ENCODE assay signal across 2 cellular contexts in the genomic region with DNA sequence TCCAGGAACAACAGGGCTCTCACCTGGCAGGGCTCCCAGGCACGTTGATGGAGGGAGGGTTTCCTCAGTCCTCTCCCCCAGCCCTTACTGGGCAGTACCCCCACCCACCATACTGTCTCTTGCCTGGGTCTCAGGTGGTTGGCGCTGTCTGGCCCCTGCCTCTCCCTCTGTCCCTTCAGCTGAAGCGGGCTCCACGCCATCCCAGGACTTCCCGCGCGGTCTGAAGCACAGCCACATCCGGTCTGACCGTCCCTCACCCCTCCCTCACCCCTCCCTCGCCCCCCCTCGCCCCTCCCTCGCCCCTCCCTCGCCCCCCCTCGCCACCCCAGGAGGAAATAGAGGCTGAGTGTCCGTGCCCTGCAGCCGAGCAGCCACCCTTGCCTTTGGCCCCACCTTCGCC. TPM values are rescaled to one million over a fixed set of nuclear protein-coding genes. Genes with fewer than 3 reads are reported as not detected.
"Had no signal": no experiment of that assay in that cellular context is flagged by ENCODE, and none has a peak within 500 bp of the region (broad histone marks: within the 10 kb centered on the region; RNA-seq: fewer than 3 reads in every experiment).

No MANE protein-coding gene starts in this region.

RNA-seq across cellular contexts. Expression of a gene that starts 27.4 kb away (rescaled TPM):
- total RNA-seq: G401, GM12878 had no signal
